In genomic region chr11:65592840-65593517, GRCh38 we compare ENCODE assay signal across 11 cellular contexts. TPM values are rescaled to one million over a fixed set of nuclear protein-coding genes. Genes with fewer than 3 reads are reported as not detected.
A peak's percentile ranks its signal among the peaks of the same experiment; 100 is the strongest.
DNase-seq lines count a peak whose midpoint lies in the region; ATAC-seq and TF ChIP-seq lines count a peak whose summit lies in the region.
"Had no signal": no experiment of that assay in that cellular context is flagged by ENCODE, and none has a peak within 500 bp of the region (broad histone marks: within the 10 kb centered on the region; RNA-seq: fewer than 3 reads in every experiment).

No MANE protein-coding gene starts in this region.

- H3K36me3 ChIP-seq in left ventricle myocardium inferior (peaks cover 32% of the 10 kb centered on the region), neuronal stem cell (replicated peaks in 1 of 2; ENCODE audit: control insufficient read depth in 2 of 2, insufficient read depth in 2 of 2, low read length in 2 of 2) (peaks cover 6 to 7% of the 10 kb centered on the region in 2 donors), right lobe of liver (peaks cover 0 to 6% (median 4%) of the 10 kb centered on the region in 4 donors)
- H3K36me3 ChIP-seq: uterus had no signal

- no peaks in the 10 kb centered on the region for H3K9me3 ChIP-seq in left ventricle myocardium inferior (replicated peaks)
- H3K9me3 ChIP-seq in neuronal stem cell (replicated peaks in 1 of 2; ENCODE audit: control insufficient read depth in 2 of 2, insufficient read depth in 1 of 2, low read depth in 1 of 2, low read length in 2 of 2) = peaks cover 0 to 3% of the 10 kb centered on the region in 2 donors
- H3K9me3 ChIP-seq in right lobe of liver = no peaks in the 10 kb centered on the region
- H3K9me3 ChIP-seq: uterus had no signal

- peak overlapping the region; percentile 29 for H3K4ac ChIP-seq in neuronal stem cell (ENCODE audit: low read length)

- peaks cover 2% of the 10 kb centered on the region for H3K79me1 ChIP-seq in neuronal stem cell (ENCODE audit: low read depth, low read length)

- no peak for ATAC-seq in left cardiac atrium
- ATAC-seq in omental fat pad (ENCODE audit: low FRiP score) = no peak
- no peak for ATAC-seq in right lobe of liver

- H3K4me3 ChIP-seq in left ventricle myocardium inferior (peak overlapping the region; percentile 53), neuronal stem cell (ENCODE audit: low read length in 2 of 2) (no peak overlapping the region), right lobe of liver (no peak overlapping the region)
- H3K4me3 ChIP-seq: uterus had no signal

- peak overlapping the region; percentile 74 for H3K18ac ChIP-seq in neuronal stem cell (ENCODE audit: low read length)

- intact Hi-C loops in left ventricle myocardium inferior (cut with micrococcal nuclease) (loop anchor here (10.0 kb wide), 1 partner anchor 58 kb away; no protein-coding TSS in a partner anchor), left cardiac atrium (cut with DNase I) (loop anchor here in 1 of 2 donors (10.0 kb wide), 1 partner anchor 48 kb away; no protein-coding TSS in a partner anchor), right lobe of liver (cut with DNase I) (no loop called here)

- peak overlapping the region; percentile 30 for H2BK12ac ChIP-seq in neuronal stem cell (ENCODE audit: low read length)

- H3K27ac ChIP-seq in left ventricle myocardium inferior (replicated peaks) (peak overlapping the region; percentile 91), epithelial cell of prostate (peak overlapping the region; percentile 63), neuronal stem cell (replicated peaks; ENCODE audit: low read length) (no peak overlapping the region), right lobe of liver (no peak overlapping the region)

- peak overlapping the region; percentile 79 for H3K9ac ChIP-seq in neuronal stem cell (ENCODE audit: low read depth, low read length, poor library complexity)

- no peak overlapping the region for H2BK120ac ChIP-seq in neuronal stem cell (ENCODE audit: low read depth, low read length)

- H4K91ac ChIP-seq in neuronal stem cell (ENCODE audit: low read depth, low read length, poor library complexity) = no peak overlapping the region

- WGBS in neuronal stem cell (ENCODE audit: extremely low coverage in 2 of 2, insufficient read length in 2 of 2, insufficient replicate concordance in 1 of 2), 2 donors = no CpG with 5 or more reads among the region's 24 CpGs
- 84% methylated on average over 13 of the region's 24 CpGs for WGBS in right lobe of liver (ENCODE audit: insufficient coverage, low coverage, low lambda C conversion rate, missing lambda C conversion rate)

- TF ChIP-seq POLR2A in right lobe of liver (IDR thresholded peaks at IDR 0.05) = no peak

- peak overlapping the region; percentile 79 for H2BK15ac ChIP-seq in neuronal stem cell (ENCODE audit: low read length)

- no peak overlapping the region for H2AFZ ChIP-seq in neuronal stem cell (ENCODE audit: low read length)

- no peak overlapping the region for H2BK5ac ChIP-seq in neuronal stem cell (ENCODE audit: low read length)

- peak overlapping the region; percentile 86 for H4K8ac ChIP-seq in neuronal stem cell (ENCODE audit: low read depth, low read length)

- H3K27me3 ChIP-seq in left ventricle myocardium inferior (ENCODE audit: low read depth) (no peaks in the 10 kb centered on the region), neuronal stem cell (ENCODE audit: control insufficient read depth in 3 of 3, insufficient read depth in 3 of 3, low read depth in 1 of 3, low read length in 3 of 3) (peaks cover 0 to 21% (median 6%) of the 10 kb centered on the region in 3 experiments), right lobe of liver (no peaks in the 10 kb centered on the region)
- H3K27me3 ChIP-seq: uterus had no signal

- H3K4me1 ChIP-seq in left ventricle myocardium inferior = peaks cover 73% of the 10 kb centered on the region
- H3K4me1 ChIP-seq in neuronal stem cell (ENCODE audit: control insufficient read depth in 2 of 2, insufficient read depth in 1 of 2, low read depth in 1 of 2, low read length in 2 of 2) = peaks cover 17 to 26% of the 10 kb centered on the region in 2 donors
- no peaks in the 10 kb centered on the region for H3K4me1 ChIP-seq in right lobe of liver

- peak overlapping the region; percentile 100 for H2AK5ac ChIP-seq in neuronal stem cell (ENCODE audit: low read depth, low read length)

- H3K4me2 ChIP-seq in neuronal stem cell (ENCODE audit: insufficient read depth, low read length, poor library complexity, severe bottlenecking) = peak overlapping the region; percentile 88

- H3K23ac ChIP-seq in neuronal stem cell (ENCODE audit: low read depth, low read length, poor library complexity) = peak overlapping the region; percentile 86

- TF ChIP-seq CTCF in left ventricle myocardium inferior (IDR thresholded peaks at IDR 0.05; ENCODE audit: borderline replicate concordance) = no peak
- TF ChIP-seq CTCF in omental fat pad (IDR thresholded peaks at IDR 0.05) = no peak
- no peak for TF ChIP-seq CTCF in right lobe of liver (IDR thresholded peaks at IDR 0.05)

- H3K14ac ChIP-seq in neuronal stem cell (ENCODE audit: low read length) = peak overlapping the region; percentile 79

- DNase-seq in left ventricle myocardium inferior = no peak
- no peak for DNase-seq in left cardiac atrium
- no peak for DNase-seq in epithelial cell of prostate (ENCODE audit: low read depth, low spot score)
- DNase-seq in neuronal stem cell (ENCODE audit: low spot score) = no peak
- DNase-seq in omental fat pad (ENCODE audit: low spot score) = no peak
- DNase-seq in NCI-H82 treated with DMSO at 0.1 percent for 48 hours (lab: John Stamatoyannopoulos, UW; ENCODE audit: unreplicated experiment) = no peak
- no peak for DNase-seq in globus pallidus (ENCODE audit: low spot score)
- no peak for DNase-seq in right lobe of liver
- DNase-seq: DMS 273 treated with DMSO at 0.1 percent for 48 hours, NCI-H1930, uterus had no signal

RNA-seq across cellular contexts. Expression of gene KCNK7, which starts 2.6 kb away (rescaled TPM):
- total RNA-seq in left ventricle myocardium inferior (0.85 TPM), left cardiac atrium (under 1 TPM; 0.31 to 0.53 TPM), omental fat pad (1 to 10 TPM in 3 of 4 donors, not detected in 1; 1.1 to 1.7 (median 1.5) TPM), right lobe of liver (under 1 TPM in 1 of 6 experiments, not detected in 5; 0.31 TPM)
- 0.06 TPM for polyA plus RNA-seq in neuronal stem cell (2013, experiment 1 of 2)
- polyA plus RNA-seq in neuronal stem cell (2013, experiment 2 of 2) = 0.08 TPM

RNA-seq across cellular contexts. Expression of gene EHBP1L1, which starts 17.1 kb away (rescaled TPM):
- total RNA-seq in left ventricle myocardium inferior (69.5 TPM), left cardiac atrium (10 to 100 TPM; 53.4 to 61.0 TPM), omental fat pad (100 to 1,000 TPM in 1 of 4 donors, 10 to 100 TPM in 3; 21.2 to 125 (median 65.6) TPM), right lobe of liver (10 to 100 TPM; 10.0 to 29.9 (median 13.7) TPM)
- 7.3 TPM for polyA plus RNA-seq in neuronal stem cell (2013, experiment 1 of 2)
- 6.4 TPM for polyA plus RNA-seq in neuronal stem cell (2013, experiment 2 of 2)

RNA-seq across cellular contexts. Expression of gene FAM89B, which starts 20.6 kb away (rescaled TPM):
- total RNA-seq in left ventricle myocardium inferior = 40.9 TPM
- 10 to 100 TPM; 33.5 to 34.5 TPM for total RNA-seq in left cardiac atrium
- polyA plus RNA-seq in neuronal stem cell (2013, experiment 1 of 2) = 50.9 TPM
- 50.0 TPM for polyA plus RNA-seq in neuronal stem cell (2013, experiment 2 of 2)
- 10 to 100 TPM; 29.1 to 37.4 (median 33.1) TPM for total RNA-seq in omental fat pad
- total RNA-seq in right lobe of liver = 10 to 100 TPM; 12.8 to 20.6 (median 14.6) TPM

RNA-seq across cellular contexts. Expression of gene MAP3K11, which starts 21.0 kb away (rescaled TPM):
- total RNA-seq in left ventricle myocardium inferior (32.4 TPM), left cardiac atrium (10 to 100 TPM; 42.8 to 44.7 TPM), omental fat pad (10 to 100 TPM; 29.6 to 69.5 (median 44.8) TPM), right lobe of liver (10 to 100 TPM; 48.3 to 67.1 (median 60.9) TPM)
- polyA plus RNA-seq in neuronal stem cell (2013, experiment 1 of 2) = 34.0 TPM
- 32.6 TPM for polyA plus RNA-seq in neuronal stem cell (2013, experiment 2 of 2)

RNA-seq across cellular contexts. Expression of gene PCNX3, which starts 22.6 kb away (rescaled TPM):
- 11.9 TPM for total RNA-seq in left ventricle myocardium inferior
- 10 to 100 TPM; 15.1 to 16.7 TPM for total RNA-seq in left cardiac atrium
- polyA plus RNA-seq in neuronal stem cell (2013, experiment 1 of 2) = 11.7 TPM
- 11.4 TPM for polyA plus RNA-seq in neuronal stem cell (2013, experiment 2 of 2)
- 10 to 100 TPM; 15.8 to 25.1 (median 20.7) TPM for total RNA-seq in omental fat pad
- total RNA-seq in right lobe of liver = 10 to 100 TPM; 11.2 to 32.9 (median 12.4) TPM

Comparison
In these comparisons a context has a peak if more than half of its experiments do, and no peak if none do; other contexts are left out.
1. H3K27ac ChIP-seq: peak in left ventricle myocardium inferior (single experiment) and epithelial cell of prostate (single experiment); none in neuronal stem cell (single experiment) and right lobe of liver (0 of 3).